Comparison of ENCODE assay signal across 1 cellular context in the genomic region with DNA sequence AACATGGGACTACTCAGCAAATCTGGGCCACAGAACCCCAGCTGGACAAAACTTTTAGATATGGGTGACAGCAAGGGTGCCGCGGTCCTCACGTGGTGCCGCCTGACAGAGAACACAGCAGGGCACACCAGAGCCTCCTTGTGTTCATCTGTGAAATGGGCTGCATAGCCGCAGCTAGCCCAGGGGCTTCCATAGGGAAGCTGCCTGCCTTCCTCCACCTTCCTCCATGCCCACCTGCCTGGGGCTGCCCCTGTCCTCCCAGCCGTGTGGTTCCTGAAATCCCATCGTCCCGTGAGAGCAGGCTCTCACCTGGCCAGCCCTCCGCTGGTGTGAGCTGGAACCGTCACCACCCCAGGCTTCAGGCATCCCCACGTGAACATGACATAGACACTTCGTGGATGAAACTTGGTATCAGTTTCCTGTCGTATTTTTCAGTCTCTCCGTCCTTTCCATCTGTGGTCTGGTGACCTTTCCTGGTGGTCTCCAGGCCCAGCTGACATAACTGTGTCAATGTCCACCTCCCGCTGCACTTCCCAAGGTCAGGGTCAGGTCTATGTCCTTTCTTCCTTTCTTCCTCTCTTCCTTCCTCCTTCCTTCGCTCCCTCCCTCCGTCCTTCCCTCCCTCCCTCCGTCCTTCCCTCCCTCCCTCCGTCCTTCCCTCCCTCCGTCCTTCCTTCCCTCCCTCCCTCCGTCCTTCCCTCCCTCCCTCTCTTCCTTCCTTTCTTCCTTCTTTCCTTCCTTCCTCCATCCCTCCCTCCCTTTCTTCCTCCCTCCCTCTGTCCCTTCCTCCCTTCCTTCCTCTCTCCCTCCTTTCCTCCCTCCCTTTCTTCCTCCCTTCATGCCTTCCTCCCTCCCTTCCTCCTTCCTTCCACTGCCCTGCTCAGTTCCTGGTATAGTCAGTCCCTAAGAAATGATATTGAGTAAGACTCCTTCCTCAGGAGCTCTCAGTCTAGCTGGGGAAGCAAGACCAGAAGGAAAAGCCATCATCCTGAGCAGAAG.
TF ChIP-seq lines count a peak whose summit lies in the region.

No MANE protein-coding gene starts in this region.

TF ChIP-seq in H1, 55 proteins besides CTCF, POLR2A, EP300 and RAD21:
- TF ChIP-seq HDAC2 (IDR thresholded peaks at IDR 0.05; ENCODE audit: borderline replicate concordance in 1 of 2, low read depth in 2 of 2, low read length in 2 of 2) (no peak), RNF2 (IDR thresholded peaks at IDR 0.05; ENCODE audit: borderline replicate concordance, low read depth, low read length, missing control alignments, poor library complexity, severe bottlenecking) (no peak), CTBP2 (IDR thresholded peaks at IDR 0.05; ENCODE audit: borderline replicate concordance, insufficient read depth, insufficient read length, low read length) (no peak), PHF8 (conservative IDR thresholded peaks at IDR 0.05; ENCODE audit: low read depth, low read length) (no peak), CHD2 (IDR thresholded peaks at IDR 0.05; ENCODE audit: low read length) (no peak), RXRA (IDR thresholded peaks at IDR 0.05; ENCODE audit: insufficient read depth, low read depth, low read length) (no peak), CBX5 (IDR thresholded peaks at IDR 0.05; ENCODE audit: low read depth, low read length) (no peak), TAF1 (IDR thresholded peaks at IDR 0.05; ENCODE audit: low read depth, low read length) (no peak), FOSL1 (IDR thresholded peaks at IDR 0.05; ENCODE audit: insufficient read depth, low read depth, low read length) (no peak), ASH2L (IDR thresholded peaks at IDR 0.05; ENCODE audit: low read length) (no peak), SP2 (IDR thresholded peaks at IDR 0.05; ENCODE audit: low read length) (no peak), JUN (IDR thresholded peaks at IDR 0.05; ENCODE audit: low read depth, low read length) (no peak), NRF1 (IDR thresholded peaks at IDR 0.05; ENCODE audit: low read depth, low read length) (no peak), ATF2 (IDR thresholded peaks at IDR 0.05; ENCODE audit: low read length) (no peak)
